Comparison of ENCODE assay signal across 12 cellular contexts in genomic region chr5:56696900-56697299, GRCh38.
DNase-seq lines count a peak whose midpoint lies in the region; TF ChIP-seq lines count a peak whose summit lies in the region.
"Had no signal": no experiment of that assay in that cellular context is flagged by ENCODE, and none has a peak within 500 bp of the region (broad histone marks: within the 10 kb centered on the region; RNA-seq: fewer than 3 reads in every experiment).

No MANE protein-coding gene starts in this region.

- H4K20me1 ChIP-seq in GM23248 (ENCODE audit: insufficient read depth): no peaks in the 10 kb centered on the region

- no peaks in the 10 kb centered on the region for H3F3A ChIP-seq in GM23248 (ENCODE audit: insufficient read depth)

- intact Hi-C loops in sigmoid colon (cut with DNase I): no loop called here

- H2AFZ ChIP-seq in GM23248: no peak overlapping the region

- H3K4me3 ChIP-seq in AG10803 (ENCODE audit: low read length) (no peak overlapping the region), GM23248 (no peak overlapping the region), astrocyte of the cerebellum (ENCODE audit: low read depth, low read length) (no peak overlapping the region), foreskin fibroblast (ENCODE audit: low read depth in 1 of 2, low read length in 2 of 2) (no peak overlapping the region), sigmoid colon (no peak overlapping the region)

- H3K27me3 ChIP-seq in GM23248 (replicated peaks; ENCODE audit: insufficient read depth): peaks cover 16% of the 10 kb centered on the region
- no peaks in the 10 kb centered on the region for H3K27me3 ChIP-seq in sigmoid colon

- H3K4me1 ChIP-seq in GM23248 (ENCODE audit: insufficient read depth) (no peaks in the 10 kb centered on the region), sigmoid colon (no peaks in the 10 kb centered on the region)

- TF ChIP-seq CTCF in AG10803 (conservative IDR thresholded peaks at IDR 0.05; ENCODE audit: low read length): no peak
- no peak for TF ChIP-seq CTCF in astrocyte of the cerebellum (IDR thresholded peaks at IDR 0.05; ENCODE audit: low read depth, low read length, missing control alignments)
- no peak for TF ChIP-seq CTCF in foreskin fibroblast (IDR thresholded peaks at IDR 0.05; ENCODE audit: low read depth, low read length)
- TF ChIP-seq CTCF in sigmoid colon (IDR thresholded peaks at IDR 0.05): no peak

- 12 to 28% methylated on average over 1 of the region's 1 CpG for WGBS in GM23248 (ENCODE audit: low coverage in 1 of 2, low lambda C conversion rate in 2 of 2, missing lambda C conversion rate in 2 of 2), 2 experiments
- WGBS in sigmoid colon, 2 donors: 37 to 57% methylated on average over 1 of the region's 1 CpG

- no peak for TF ChIP-seq POLR2A in sigmoid colon (IDR thresholded peaks at IDR 0.05)

- in situ Hi-C loops in GM23248 (cut with MboI): no loop called here
- in situ Hi-C loops in astrocyte of the cerebellum (cut with HindIII; ENCODE audit: low sequenced_read_pairs): loop anchor here (5.0 kb wide), 1 partner anchor 105 kb away; no protein-coding TSS in a partner anchor

- no peaks in the 10 kb centered on the region for H3K9me2 ChIP-seq in GM23248 (ENCODE audit: insufficient read depth)

- H3K9me3 ChIP-seq in GM23248 (ENCODE audit: low read depth): no peaks in the 10 kb centered on the region
- no peaks in the 10 kb centered on the region for H3K9me3 ChIP-seq in sigmoid colon

- no peak overlapping the region for H3K9ac ChIP-seq in GM23248

- no peak for TF ChIP-seq EP300 in sigmoid colon (IDR thresholded peaks at IDR 0.05)

- no peak overlapping the region for H3K4me2 ChIP-seq in GM23248 (ENCODE audit: unreplicated experiment)

- no peaks in the 10 kb centered on the region for H3K79me2 ChIP-seq in GM23248 (ENCODE audit: insufficient read depth)

- H3K27ac ChIP-seq in GM23248 (no peak overlapping the region), sigmoid colon (no peak overlapping the region)

- H3K36me3 ChIP-seq in GM23248 (ENCODE audit: low read depth): no peaks in the 10 kb centered on the region
- H3K36me3 ChIP-seq in sigmoid colon: no peaks in the 10 kb centered on the region

- peak; percentile 38 for DNase-seq in AG10803 (ENCODE audit: low read depth)
- DNase-seq in GM23248: peak; percentile 15
- peak; percentile 22 for DNase-seq in astrocyte of the cerebellum (ENCODE audit: low read depth)
- DNase-seq in foreskin fibroblast: peak; percentile 2 to 65
- DNase-seq in sigmoid colon: no peak
- DNase-seq in NAMALWA (ENCODE audit: low spot score): no peak
- no peak for DNase-seq in activated naive CD4-positive, alpha-beta T cell treated with Interleukin-2 at 50 U/mL for 16 hours
- no peak for DNase-seq in NCI-H226
- DNase-seq: activated effector memory CD4-positive, alpha-beta T cell treated with anti-CD3 and anti-CD28 coated beads, Interleukin-2, amount 50 U/mL, for 16 hours; DND-41; NCI-H1436; OCI-M1 had no signal

Comparison
In these comparisons a context has a peak if more than half of its experiments do, and no peak if none do; other contexts are left out.
1. DNase-seq: peak in AG10803 (single experiment), GM23248 (single experiment), astrocyte of the cerebellum (single experiment) and foreskin fibroblast (2 of 2); none in sigmoid colon (single experiment), NAMALWA (single experiment), activated naive CD4-positive, alpha-beta T cell treated with Interleukin-2 at 50 U/mL for 16 hours (single experiment) and NCI-H226 (single experiment).